ENCODE assay signal across 1 cellular context in genomic region chr16:11564046-11564926, GRCh38.
TF ChIP-seq lines count a peak whose summit lies in the region.

No MANE protein-coding gene starts in this region.

TF ChIP-seq in GM12878, 131 proteins besides CTCF, POLR2A, EP300 and RAD21:
- TF ChIP-seq, protein P1, sequence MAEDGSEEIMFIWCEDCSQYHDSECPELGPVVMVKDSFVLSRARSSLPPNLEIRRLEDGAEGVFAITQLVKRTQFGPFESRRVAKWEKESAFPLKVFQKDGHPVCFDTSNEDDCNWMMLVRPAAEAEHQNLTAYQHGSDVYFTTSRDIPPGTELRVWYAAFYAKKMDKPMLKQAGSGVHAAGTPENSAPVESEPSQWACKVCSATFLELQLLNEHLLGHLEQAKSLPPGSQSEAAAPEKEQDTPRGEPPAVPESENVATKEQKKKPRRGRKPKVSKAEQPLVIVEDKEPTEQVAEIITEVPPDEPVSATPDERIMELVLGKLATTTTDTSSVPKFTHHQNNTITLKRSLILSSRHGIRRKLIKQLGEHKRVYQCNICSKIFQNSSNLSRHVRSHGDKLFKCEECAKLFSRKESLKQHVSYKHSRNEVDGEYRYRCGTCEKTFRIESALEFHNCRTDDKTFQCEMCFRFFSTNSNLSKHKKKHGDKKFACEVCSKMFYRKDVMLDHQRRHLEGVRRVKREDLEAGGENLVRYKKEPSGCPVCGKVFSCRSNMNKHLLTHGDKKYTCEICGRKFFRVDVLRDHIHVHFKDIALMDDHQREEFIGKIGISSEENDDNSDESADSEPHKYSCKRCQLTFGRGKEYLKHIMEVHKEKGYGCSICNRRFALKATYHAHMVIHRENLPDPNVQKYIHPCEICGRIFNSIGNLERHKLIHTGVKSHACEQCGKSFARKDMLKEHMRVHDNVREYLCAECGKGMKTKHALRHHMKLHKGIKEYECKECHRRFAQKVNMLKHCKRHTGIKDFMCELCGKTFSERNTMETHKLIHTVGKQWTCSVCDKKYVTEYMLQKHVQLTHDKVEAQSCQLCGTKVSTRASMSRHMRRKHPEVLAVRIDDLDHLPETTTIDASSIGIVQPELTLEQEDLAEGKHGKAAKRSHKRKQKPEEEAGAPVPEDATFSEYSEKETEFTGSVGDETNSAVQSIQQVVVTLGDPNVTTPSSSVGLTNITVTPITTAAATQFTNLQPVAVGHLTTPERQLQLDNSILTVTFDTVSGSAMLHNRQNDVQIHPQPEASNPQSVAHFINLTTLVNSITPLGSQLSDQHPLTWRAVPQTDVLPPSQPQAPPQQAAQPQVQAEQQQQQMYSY (CRISPR knock-in tag; IDR thresholded peaks at IDR 0.05), result no peak
- TF ChIP-seq MLLT1 (IDR thresholded peaks at IDR 0.05), result peak; percentile 14; the same call in 1 of the 2 replicates
